Comparison of ENCODE assay signal across 12 cellular contexts in genomic region chr4:77154761-77155499, GRCh38. TPM values are rescaled to one million over a fixed set of nuclear protein-coding genes. Genes with fewer than 3 reads are reported as not detected.
A peak's percentile ranks its signal among the peaks of the same experiment; 100 is the strongest.
DNase-seq lines count a peak whose midpoint lies in the region; ATAC-seq and TF ChIP-seq lines count a peak whose summit lies in the region.
"Had no signal": no experiment of that assay in that cellular context is flagged by ENCODE, and none has a peak within 500 bp of the region (broad histone marks: within the 10 kb centered on the region; RNA-seq: fewer than 3 reads in every experiment).

No MANE protein-coding gene starts in this region.

- no peaks in the 10 kb centered on the region for H3K9me3 Mint-ChIP-seq in activated naive CD8-positive, alpha-beta T cell treated with anti-CD3 and anti-CD28 coated beads, Interleukin-2, amount 10 ng/mL, durations not matched to agents 7 days and 5 days
- H3K9me3 Mint-ChIP-seq in activated naive CD8-positive, alpha-beta T cell treated with anti-CD3 and anti-CD28 coated beads for 36 hours, result no peaks in the 10 kb centered on the region
- H3K9me3 Mint-ChIP-seq in memory B cell (no peaks in the 10 kb centered on the region), type B pancreatic cell (no peaks in the 10 kb centered on the region)

- no peak for TF ChIP-seq CTCF in type B pancreatic cell (conservative IDR thresholded peaks at IDR 0.05)

- POLR2A ChIA-PET in activated naive CD8-positive, alpha-beta T cell treated with anti-CD3 and anti-CD28 coated beads, Interleukin-2, amount 10 ng/mL, durations not matched to agents 7 days and 5 days (lab: Charles Lee), result interaction anchor here (1.4 to 2.1 kb wide), 4 partner anchors 9 to 80 kb away, joined by 4 to 7 read pairs (median 6); partner anchors contain the start of gene CCNI

- no peaks in the 10 kb centered on the region for H3K9me3 ChIP-seq in T-helper 17 cell (ENCODE audit: control insufficient read depth, low read length, poor library complexity, severe bottlenecking)
- H3K9me3 ChIP-seq: pancreas had no signal

- peaks cover 6% of the 10 kb centered on the region for H3K36me3 Mint-ChIP-seq in activated naive CD8-positive, alpha-beta T cell treated with anti-CD3 and anti-CD28 coated beads, Interleukin-2, amount 10 ng/mL, durations not matched to agents 7 days and 5 days
- no peaks in the 10 kb centered on the region for H3K36me3 Mint-ChIP-seq in activated naive CD8-positive, alpha-beta T cell treated with anti-CD3 and anti-CD28 coated beads for 36 hours
- H3K36me3 Mint-ChIP-seq in T-helper 17 cell (ENCODE audit: low read depth), result peaks cover 5% of the 10 kb centered on the region
- peaks cover 4% of the 10 kb centered on the region for H3K36me3 Mint-ChIP-seq in memory B cell
- H3K36me3 Mint-ChIP-seq in type B pancreatic cell, result peaks cover 5% of the 10 kb centered on the region

- H3K4me1 Mint-ChIP-seq in activated naive CD8-positive, alpha-beta T cell treated with anti-CD3 and anti-CD28 coated beads, Interleukin-2, amount 10 ng/mL, durations not matched to agents 7 days and 5 days, result peaks cover 34% of the 10 kb centered on the region
- peaks cover 23% of the 10 kb centered on the region for H3K4me1 Mint-ChIP-seq in activated naive CD8-positive, alpha-beta T cell treated with anti-CD3 and anti-CD28 coated beads for 36 hours
- H3K4me1 Mint-ChIP-seq in T-helper 17 cell (peaks cover 22% of the 10 kb centered on the region), memory B cell (peaks cover 32% of the 10 kb centered on the region), type B pancreatic cell (ENCODE audit: unreplicated experiment) (peaks cover 43% of the 10 kb centered on the region)

- H3K27ac Mint-ChIP-seq in activated naive CD8-positive, alpha-beta T cell treated with anti-CD3 and anti-CD28 coated beads, Interleukin-2, amount 10 ng/mL, durations not matched to agents 7 days and 5 days, result no peak overlapping the region
- H3K27ac Mint-ChIP-seq in activated naive CD8-positive, alpha-beta T cell treated with anti-CD3 and anti-CD28 coated beads for 36 hours, result no peak overlapping the region
- H3K27ac Mint-ChIP-seq in T-helper 17 cell, result peak overlapping the region; percentile 27
- peak overlapping the region; percentile 97 for H3K27ac Mint-ChIP-seq in memory B cell
- peak overlapping the region; percentile 100 for H3K27ac Mint-ChIP-seq in type B pancreatic cell

- ATAC-seq in activated naive CD8-positive, alpha-beta T cell treated with anti-CD3 and anti-CD28 coated beads, Interleukin-2, amount 10 ng/mL, durations not matched to agents 7 days and 5 days (ENCODE audit: low read depth), result no peak
- ATAC-seq in T-helper 17 cell (no peak), memory B cell (ENCODE audit: low read depth) (no peak), GM19463 (IDR thresholded peaks at IDR 0.05; ENCODE audit: unreplicated experiment) (no peak), HG03565 (IDR thresholded peaks at IDR 0.05; ENCODE audit: unreplicated experiment) (no peak)
- ATAC-seq: pancreas had no signal

- DNase-seq in activated naive CD8-positive, alpha-beta T cell treated with anti-CD3 and anti-CD28 coated beads, Interleukin-2, amount 10 ng/mL, durations not matched to agents 7 days and 5 days, result no peak
- DNase-seq in activated naive CD8-positive, alpha-beta T cell treated with anti-CD3 and anti-CD28 coated beads for 36 hours, result no peak
- DNase-seq in T-helper 17 cell, result no peak
- no peak for DNase-seq in memory B cell (ENCODE audit: low spot score in 2 of 2)
- no peak for DNase-seq in type B pancreatic cell (ENCODE audit: extremely low spot score, unreplicated experiment)
- no peak for DNase-seq in activated CD4-positive, alpha-beta T cell treated with anti-CD3 and anti-CD28 coated beads, Interleukin-2, amount 50 U/mL, for 4 hours
- DNase-seq: erythroblast, NCI-H2029 treated with DMSO at 0.1 percent for 48 hours, pancreas, Right ventricle myocardium superior had no signal

- peak overlapping the region; percentile 9 for H3K4me3 Mint-ChIP-seq in activated naive CD8-positive, alpha-beta T cell treated with anti-CD3 and anti-CD28 coated beads, Interleukin-2, amount 10 ng/mL, durations not matched to agents 7 days and 5 days
- H3K4me3 Mint-ChIP-seq in activated naive CD8-positive, alpha-beta T cell treated with anti-CD3 and anti-CD28 coated beads for 36 hours, result no peak overlapping the region
- H3K4me3 Mint-ChIP-seq in T-helper 17 cell (no peak overlapping the region), memory B cell (peak overlapping the region; percentile 100), type B pancreatic cell (peak overlapping the region; percentile 51)

- no peaks in the 10 kb centered on the region for H3K27me3 Mint-ChIP-seq in activated naive CD8-positive, alpha-beta T cell treated with anti-CD3 and anti-CD28 coated beads, Interleukin-2, amount 10 ng/mL, durations not matched to agents 7 days and 5 days
- no peaks in the 10 kb centered on the region for H3K27me3 Mint-ChIP-seq in activated naive CD8-positive, alpha-beta T cell treated with anti-CD3 and anti-CD28 coated beads for 36 hours
- H3K27me3 Mint-ChIP-seq in T-helper 17 cell, result peaks cover 13% of the 10 kb centered on the region
- H3K27me3 Mint-ChIP-seq in memory B cell, result no peaks in the 10 kb centered on the region
- peaks cover 7% of the 10 kb centered on the region for H3K27me3 Mint-ChIP-seq in type B pancreatic cell

RNA-seq across cellular contexts. Expression of gene CCNG2, which starts 2.1 kb away (rescaled TPM):
- total RNA-seq in activated naive CD8-positive, alpha-beta T cell treated with anti-CD3 and anti-CD28 coated beads, Interleukin-2, amount 10 ng/mL, durations not matched to agents 7 days and 5 days, result 10 to 100 TPM; 29.3 to 29.7 TPM
- total RNA-seq in activated naive CD8-positive, alpha-beta T cell treated with anti-CD3 and anti-CD28 coated beads for 36 hours, result 10 to 100 TPM; 17.4 to 18.7 TPM
- 10 to 100 TPM; 21.8 to 24.3 TPM for total RNA-seq in T-helper 17 cell
- total RNA-seq in type B pancreatic cell (ENCODE audit: low replicate concordance), result 53.0 and 67.9 TPM in 2 replicates

Comparison
In these comparisons a context has a peak if more than half of its experiments do, and no peak if none do; other contexts are left out.
1. H3K4me3 Mint-ChIP-seq: peak in activated naive CD8-positive, alpha-beta T cell treated with anti-CD3 and anti-CD28 coated beads, Interleukin-2, amount 10 ng/mL, durations not matched to agents 7 days and 5 days (single experiment), memory B cell (single experiment) and type B pancreatic cell (single experiment); none in activated naive CD8-positive, alpha-beta T cell treated with anti-CD3 and anti-CD28 coated beads for 36 hours (single experiment) and T-helper 17 cell (single experiment).
2. H3K27ac Mint-ChIP-seq: peak in T-helper 17 cell (single experiment), memory B cell (single experiment) and type B pancreatic cell (single experiment); none in activated naive CD8-positive, alpha-beta T cell treated with anti-CD3 and anti-CD28 coated beads, Interleukin-2, amount 10 ng/mL, durations not matched to agents 7 days and 5 days (single experiment) and activated naive CD8-positive, alpha-beta T cell treated with anti-CD3 and anti-CD28 coated beads for 36 hours (single experiment).